ENCODE assay signal across 1 cellular context in genomic region chr4:153512162-153512852, GRCh38.
TF ChIP-seq lines count a peak whose summit lies in the region.

No MANE protein-coding gene starts in this region.

TF ChIP-seq in SK-N-SH treated with all-trans-retinoic acid at 6 μM for 48 hours, 23 proteins besides CTCF, POLR2A, EP300 and RAD21 (continued from another document):
- TF ChIP-seq ZNF8 (CRISPR knock-in tag; IDR thresholded peaks at IDR 0.05) (no peak), TOX (CRISPR knock-in tag; IDR thresholded peaks at IDR 0.05; ENCODE audit: borderline replicate concordance) (no peak), BACH2 (CRISPR knock-in tag; IDR thresholded peaks at IDR 0.05; ENCODE audit: borderline replicate concordance) (no peak), PPARA (CRISPR knock-in tag; IDR thresholded peaks at IDR 0.05; ENCODE audit: borderline replicate concordance) (no peak), TSHZ2 (CRISPR knock-in tag; IDR thresholded peaks at IDR 0.05) (no peak), ARNTL (CRISPR knock-in tag; IDR thresholded peaks at IDR 0.05; ENCODE audit: borderline replicate concordance, low read depth) (no peak)
